8 cellular contexts compared by ENCODE assay signal in genomic region chr2:113502213-113503093, GRCh38. TPM values are rescaled to one million over a fixed set of nuclear protein-coding genes. Genes with fewer than 3 reads are reported as not detected.
DNase-seq lines count a peak whose midpoint lies in the region; ATAC-seq and TF ChIP-seq lines count a peak whose summit lies in the region.
"Not testable (repeated sequence)": the region's sequence is repeated elsewhere in the genome, so short reads cannot be mapped to it uniquely, and the experiment has no call there.
"Had no signal": no experiment of that assay in that cellular context is flagged by ENCODE, and none has a peak within 500 bp of the region (broad histone marks: within the 10 kb centered on the region; RNA-seq: fewer than 3 reads in every experiment).

No MANE protein-coding gene starts in this region.

- H3K4me3 ChIP-seq in GM12875 (ENCODE audit: low read depth, low read length) (peak overlapping the region; percentile 40), HFF-Myc (replicated peaks; ENCODE audit: low read depth, low read length) (peak overlapping the region; percentile 28), esophagus (ENCODE audit: low read depth in 1 of 2, low read length in 2 of 2) (peak overlapping the region; percentile 46 to 63)

- peaks cover 35% of the 10 kb centered on the region for H3K27me3 Mint-ChIP-seq in activated T-helper 1 cell treated with anti-CD3 and anti-CD28 coated beads, Interleukin-12 subunit alpha, Interleukin-12 subunit beta, Interleukin-2, Interleukin-4 antibody, amounts not matched to agents 30 ng/mL and 10 ng/mL and 1 ng/mL, durations not matched to agents 14 hours and 24 hours and 36 hours (ENCODE audit: insufficient read depth)

- not testable (repeated sequence) for H3K36me3 ChIP-seq in esophagus (ENCODE audit: control insufficient read depth in 2 of 2, insufficient read depth in 2 of 2, low read length in 1 of 2)

- ATAC-seq in left lobe of liver = peak; percentile 32

- not testable (repeated sequence) for TF ChIP-seq CTCF in GM12875 (IDR thresholded peaks at IDR 0.05; ENCODE audit: borderline replicate concordance, insufficient read depth, low read depth, low read length); HFF-Myc (IDR thresholded peaks at IDR 0.05; ENCODE audit: low read depth, low read length, missing control alignments)

- H3K4me1 Mint-ChIP-seq in activated T-helper 1 cell treated with anti-CD3 and anti-CD28 coated beads, Interleukin-12 subunit alpha, Interleukin-12 subunit beta, Interleukin-2, Interleukin-4 antibody, amounts not matched to agents 30 ng/mL and 10 ng/mL and 1 ng/mL, durations not matched to agents 14 hours and 24 hours and 36 hours (ENCODE audit: low read depth) = peaks cover 15% of the 10 kb centered on the region

- peak overlapping the region; percentile 79 for H3K4me3 Mint-ChIP-seq in activated T-helper 1 cell treated with anti-CD3 and anti-CD28 coated beads, Interleukin-12 subunit alpha, Interleukin-12 subunit beta, Interleukin-2, Interleukin-4 antibody, amounts not matched to agents 30 ng/mL and 10 ng/mL and 1 ng/mL, durations not matched to agents 14 hours and 24 hours and 36 hours

- H3K27ac Mint-ChIP-seq in activated T-helper 1 cell treated with anti-CD3 and anti-CD28 coated beads, Interleukin-12 subunit alpha, Interleukin-12 subunit beta, Interleukin-2, Interleukin-4 antibody, amounts not matched to agents 30 ng/mL and 10 ng/mL and 1 ng/mL, durations not matched to agents 14 hours and 24 hours and 36 hours = peak overlapping the region; percentile 40

- DNase-seq in HFF-Myc (ENCODE audit: extremely low read depth, low read depth); activated T-helper 1 cell treated with anti-CD3 and anti-CD28 coated beads, Interleukin-12 subunit alpha, Interleukin-12 subunit beta, Interleukin-2, Interleukin-4 antibody, amounts not matched to agents 30 ng/mL and 10 ng/mL and 1 ng/mL, durations not matched to agents 14 hours and 24 hours and 36 hours (ENCODE audit: low spot score); left lobe of liver (ENCODE audit: low spot score): not testable (repeated sequence)
- peak; percentile 8 for DNase-seq in M059J (ENCODE audit: low read depth)
- peak; percentile 75 for DNase-seq in posterior vena cava (ENCODE audit: low spot score)

- not testable (repeated sequence) for H3K9me3 Mint-ChIP-seq in activated T-helper 1 cell treated with anti-CD3 and anti-CD28 coated beads, Interleukin-12 subunit alpha, Interleukin-12 subunit beta, Interleukin-2, Interleukin-4 antibody, amounts not matched to agents 30 ng/mL and 10 ng/mL and 1 ng/mL, durations not matched to agents 14 hours and 24 hours and 36 hours

- H3K36me3 Mint-ChIP-seq in activated T-helper 1 cell treated with anti-CD3 and anti-CD28 coated beads, Interleukin-12 subunit alpha, Interleukin-12 subunit beta, Interleukin-2, Interleukin-4 antibody, amounts not matched to agents 30 ng/mL and 10 ng/mL and 1 ng/mL, durations not matched to agents 14 hours and 24 hours and 36 hours (ENCODE audit: low read depth) = not testable (repeated sequence)

- WGBS in esophagus, 2 donors = 3 to 7% methylated on average over 55 to 73 of the region's 73 CpGs

- not testable (repeated sequence) for H3K9me3 ChIP-seq in esophagus (ENCODE audit: control insufficient read depth in 2 of 2, insufficient read depth in 1 of 2, low read depth in 1 of 2, low read length in 1 of 2)

- intact Hi-C loops in activated T-helper 1 cell treated with anti-CD3 and anti-CD28 coated beads, Interleukin-12 subunit alpha, Interleukin-12 subunit beta, Interleukin-2, Interleukin-4 antibody, amounts not matched to agents 30 ng/mL and 10 ng/mL and 1 ng/mL, durations not matched to agents 14 hours and 24 hours and 36 hours (cut with micrococcal nuclease) = loop anchor here (5.0 kb wide), 1 partner anchor 225 kb away; the partner anchor contains the start of gene PAX8
- intact Hi-C loops in posterior vena cava (cut with DNase I) = not testable (repeated sequence)

- H3K27me3 ChIP-seq in esophagus (ENCODE audit: control insufficient read depth in 1 of 2, insufficient read depth in 2 of 2, low read length in 2 of 2) = peaks cover 0 to 15% of the 10 kb centered on the region in 2 donors

- not testable (repeated sequence) for H3K4me1 ChIP-seq in esophagus (ENCODE audit: control insufficient read depth in 2 of 2, insufficient read depth in 2 of 2, low read length in 1 of 2)

- not testable (repeated sequence) for H3K27ac ChIP-seq in esophagus (ENCODE audit: low read depth in 2 of 2, low read length in 1 of 2)

RNA-seq across cellular contexts. Expression of gene FOXD4L1, which starts 4.0 kb away (rescaled TPM):
- total RNA-seq in M059J (2014; rRNA removed; shearing (Covaris generic)) = 0.07 TPM in 1 of 2 replicates, not detected in the other
- 0.32 and 0.39 TPM in 2 replicates for total RNA-seq in activated T-helper 1 cell treated with anti-CD3 and anti-CD28 coated beads, Interleukin-12 subunit alpha, Interleukin-12 subunit beta, Interleukin-2, Interleukin-4 antibody, amounts not matched to agents 30 ng/mL and 10 ng/mL and 1 ng/mL, durations not matched to agents 14 hours and 24 hours and 36 hours
- under 1 TPM; 0.02 to 0.22 TPM for polyA plus RNA-seq in esophagus
- total RNA-seq in left lobe of liver (0.10 TPM), posterior vena cava (not detected)
- total RNA-seq: sciatic nerve had no signal
